In genomic region chr1:220007438-220007837, GRCh38 we compare ENCODE assay signal across 24 cellular contexts.
"Had no signal": no experiment of that assay in that cellular context is flagged by ENCODE, and none has a peak within 500 bp of the region (broad histone marks: within the 10 kb centered on the region; RNA-seq: fewer than 3 reads in every experiment).

No MANE protein-coding gene starts in this region.

- H3K9me3 Mint-ChIP-seq: activated B cell treated with CpG ODN at 0.5 μM for 24 hours; activated CD8-positive, alpha-beta T cell treated with anti-CD3 and anti-CD28 coated beads for 36 hours; activated naive CD8-positive, alpha-beta T cell treated with anti-CD3 and anti-CD28 coated beads, Interleukin-2, amount 10 ng/mL, durations not matched to agents 7 days and 5 days; activated T-helper 17 cell treated with anti-CD3 and anti-CD28 coated beads, Interleukin-2, amount 50 U/mL, for 72 hours; dendritic cell treated with granulocyte-macrophage colony-stimulating factor and Interleukin-4, amounts not matched to agents 40 ng/mL and 50 ng/mL, for 4 days; nephron progenitor cell; T-helper 2 cell treated with Interferon-gamma antibody and Interleukin-4, amounts not matched to agents 5 μg/mL and 100 μg/mL, for 36 hours had no signal

- H3K27me3 ChIP-seq: esophagus squamous epithelium, foreskin keratinocyte, hepatocyte, upper lobe of right lung had no signal

- H3K27ac Mint-ChIP-seq: activated B cell treated with CpG ODN at 0.5 μM for 24 hours; activated CD8-positive, alpha-beta T cell treated with anti-CD3 and anti-CD28 coated beads for 36 hours; activated naive CD8-positive, alpha-beta T cell treated with anti-CD3 and anti-CD28 coated beads, Interleukin-2, amount 10 ng/mL, durations not matched to agents 7 days and 5 days; activated T-helper 17 cell treated with anti-CD3 and anti-CD28 coated beads, Interleukin-2, amount 50 U/mL, for 72 hours; dendritic cell treated with granulocyte-macrophage colony-stimulating factor and Interleukin-4, amounts not matched to agents 40 ng/mL and 50 ng/mL, for 4 days; nephron progenitor cell; T-helper 2 cell treated with Interferon-gamma antibody and Interleukin-4, amounts not matched to agents 5 μg/mL and 100 μg/mL, for 36 hours had no signal

- H3K27me3 Mint-ChIP-seq: activated B cell treated with CpG ODN at 0.5 μM for 24 hours; activated CD8-positive, alpha-beta T cell treated with anti-CD3 and anti-CD28 coated beads for 36 hours; activated naive CD8-positive, alpha-beta T cell treated with anti-CD3 and anti-CD28 coated beads, Interleukin-2, amount 10 ng/mL, durations not matched to agents 7 days and 5 days; activated T-helper 17 cell treated with anti-CD3 and anti-CD28 coated beads, Interleukin-2, amount 50 U/mL, for 72 hours; dendritic cell treated with granulocyte-macrophage colony-stimulating factor and Interleukin-4, amounts not matched to agents 40 ng/mL and 50 ng/mL, for 4 days had no signal

- H3K4me1 Mint-ChIP-seq: activated B cell treated with CpG ODN at 0.5 μM for 24 hours; activated T-helper 17 cell treated with anti-CD3 and anti-CD28 coated beads, Interleukin-2, amount 50 U/mL, for 72 hours; nephron progenitor cell had no signal

- H3K4me3 ChIP-seq: esophagus squamous epithelium, hepatocyte, lung, upper lobe of right lung had no signal

- ATAC-seq: activated CD8-positive, alpha-beta T cell treated with anti-CD3 and anti-CD28 coated beads for 36 hours; activated T-helper 17 cell treated with anti-CD3 and anti-CD28 coated beads, Interleukin-2, amount 50 U/mL, for 72 hours; foreskin keratinocyte; upper lobe of right lung had no signal

- H3K27ac ChIP-seq: esophagus squamous epithelium, foreskin keratinocyte, hepatocyte, upper lobe of right lung had no signal

- DNase-seq: activated B cell treated with CpG ODN at 0.5 μM for 24 hours; activated CD4-positive, alpha-beta T cell treated with anti-CD3 and anti-CD28 coated beads for 48 hours; activated CD8-positive, alpha-beta T cell treated with anti-CD3 and anti-CD28 coated beads for 36 hours; activated naive CD4-positive, alpha-beta T cell; activated naive CD8-positive, alpha-beta T cell treated with anti-CD3 and anti-CD28 coated beads, Interleukin-2, amount 10 ng/mL, durations not matched to agents 7 days and 5 days; activated T-cell treated with anti-CD3 and anti-CD28 coated beads, Interleukin-2, amount 50 U/mL, for 1 hour; effector CD8-positive, alpha-beta T cell; esophagus squamous epithelium; foreskin keratinocyte; islet precursor cell; nephron progenitor cell; occipital lobe; posterior cingulate gyrus; retina; stimulated activated CD4-positive, alpha-beta T cell treated with anti-CD3 and anti-CD28 coated beads, Interleukin-12 subunit alpha, Interleukin-12 subunit beta, amount 100 ng/mL, for 4 hours; stimulated activated CD4-positive, alpha-beta T cell treated with anti-CD3 and anti-CD28 coated beads, Interleukin-1b, Interleukin-23, amount 100 ng/mL, for 48 hours; stimulated activated CD8-positive, alpha-beta memory T cell treated with anti-CD3 and anti-CD28 coated beads, Interleukin-4, amount 100 ng/mL, for 48 hours; stimulated activated naive CD4-positive, alpha-beta T cell; upper lobe of right lung had no signal

- H3K4me3 Mint-ChIP-seq: activated B cell treated with CpG ODN at 0.5 μM for 24 hours; activated CD8-positive, alpha-beta T cell treated with anti-CD3 and anti-CD28 coated beads for 36 hours; activated naive CD8-positive, alpha-beta T cell treated with anti-CD3 and anti-CD28 coated beads, Interleukin-2, amount 10 ng/mL, durations not matched to agents 7 days and 5 days; activated T-helper 17 cell treated with anti-CD3 and anti-CD28 coated beads, Interleukin-2, amount 50 U/mL, for 72 hours; dendritic cell treated with granulocyte-macrophage colony-stimulating factor and Interleukin-4, amounts not matched to agents 40 ng/mL and 50 ng/mL, for 4 days; nephron progenitor cell; T-helper 2 cell treated with Interferon-gamma antibody and Interleukin-4, amounts not matched to agents 5 μg/mL and 100 μg/mL, for 36 hours had no signal
